15 cellular contexts compared by ENCODE assay signal in the genomic region with DNA sequence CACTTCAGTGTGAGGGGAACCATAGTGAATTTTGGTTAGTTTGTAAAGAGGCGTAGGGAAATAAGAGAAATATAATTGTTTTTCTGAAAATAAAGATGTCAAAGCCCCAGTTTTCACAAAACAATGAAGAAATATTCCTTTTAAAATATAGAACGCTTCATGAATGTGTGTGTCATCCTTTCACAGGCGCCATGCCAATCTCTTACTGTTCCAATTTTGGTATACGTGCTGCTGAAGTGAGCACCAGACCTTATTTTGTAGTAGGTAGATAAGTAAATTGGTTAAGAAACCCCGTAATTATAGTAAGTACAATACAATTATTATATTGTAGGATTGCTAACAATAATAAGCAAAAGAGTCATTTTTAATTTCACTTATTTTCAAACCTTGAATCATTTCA. TPM values are rescaled to one million over a fixed set of nuclear protein-coding genes. Genes with fewer than 3 reads are reported as not detected.
A peak's percentile ranks its signal among the peaks of the same experiment; 100 is the strongest.
DNase-seq lines count a peak whose midpoint lies in the region; ATAC-seq and TF ChIP-seq lines count a peak whose summit lies in the region.
"Had no signal": no experiment of that assay in that cellular context is flagged by ENCODE, and none has a peak within 500 bp of the region (broad histone marks: within the 10 kb centered on the region; RNA-seq: fewer than 3 reads in every experiment).

No MANE protein-coding gene starts in this region.

- peaks cover 11% of the 10 kb centered on the region for H3K36me3 ChIP-seq in IMR-90 (ENCODE audit: control insufficient read depth, insufficient read depth, low read length)
- no peaks in the 10 kb centered on the region for H3K36me3 ChIP-seq in effector memory CD4-positive, alpha-beta T cell (ENCODE audit: control insufficient read depth, insufficient read depth, low read length)

- peak overlapping the region; percentile 33 for H3K27ac Mint-ChIP-seq in activated naive CD4-positive, alpha-beta T cell treated with anti-CD3 and anti-CD28 coated beads, Interleukin-2, amount 10 ng/mL, durations not matched to agents 7 days and 5 days
- H3K27ac Mint-ChIP-seq in activated naive CD4-positive, alpha-beta T cell treated with anti-CD3 and anti-CD28 coated beads, Interleukin-2, amount 50 U/mL, for 72 hours, result no peak overlapping the region
- peak overlapping the region; percentile 92 for H3K27ac Mint-ChIP-seq in stimulated activated effector memory CD8-positive, alpha-beta T cell treated with anti-CD3 and anti-CD28 coated beads, Interleukin-12 subunit alpha, Interleukin-12 subunit beta, amount 100 ng/mL, for 72 hours
- H3K27ac Mint-ChIP-seq in activated CD4-positive, alpha-beta memory T cell treated with anti-CD3 and anti-CD28 coated beads for 36 hours, result no peak overlapping the region

- no peaks in the 10 kb centered on the region for H3K9me3 Mint-ChIP-seq in activated naive CD4-positive, alpha-beta T cell treated with anti-CD3 and anti-CD28 coated beads, Interleukin-2, amount 10 ng/mL, durations not matched to agents 7 days and 5 days
- no peaks in the 10 kb centered on the region for H3K9me3 Mint-ChIP-seq in activated naive CD4-positive, alpha-beta T cell treated with anti-CD3 and anti-CD28 coated beads, Interleukin-2, amount 50 U/mL, for 72 hours
- no peaks in the 10 kb centered on the region for H3K9me3 Mint-ChIP-seq in stimulated activated effector memory CD8-positive, alpha-beta T cell treated with anti-CD3 and anti-CD28 coated beads, Interleukin-12 subunit alpha, Interleukin-12 subunit beta, amount 100 ng/mL, for 72 hours
- no peaks in the 10 kb centered on the region for H3K9me3 Mint-ChIP-seq in activated CD4-positive, alpha-beta memory T cell treated with anti-CD3 and anti-CD28 coated beads for 36 hours
- H3K9me3 Mint-ChIP-seq: H9 had no signal

- no peak overlapping the region for H3K4ac ChIP-seq in IMR-90 (ENCODE audit: low read depth, low read length)

- H2AK9ac ChIP-seq in IMR-90 (replicated peaks; ENCODE audit: low read depth, low read length, poor library complexity), result no peak overlapping the region

- POLR2A ChIA-PET in IMR-90 (lab: Charles Lee; ENCODE audit: unreplicated experiment), result no interaction called here
- POLR2A ChIA-PET in activated CD4-positive, alpha-beta memory T cell treated with anti-CD3 and anti-CD28 coated beads for 36 hours (lab: Charles Lee), result no interaction called here

- H2BK120ac ChIP-seq in IMR-90 (ENCODE audit: low read depth, low read length), result no peak overlapping the region

- no peak overlapping the region for H2BK5ac ChIP-seq in IMR-90 (ENCODE audit: low read depth, low read length, poor library complexity, severe bottlenecking)

- H4K8ac ChIP-seq in IMR-90 (ENCODE audit: low read depth in 2 of 2, low read length in 2 of 2), result no peak overlapping the region

- dilution Hi-C loops in IMR-90 (cut with HindIII; ENCODE audit: low sequenced_read_pairs, unreplicated experiment), result no loop called here

- CTCF ChIA-PET in activated naive CD4-positive, alpha-beta T cell treated with anti-CD3 and anti-CD28 coated beads, Interleukin-2, amount 10 ng/mL, durations not matched to agents 7 days and 5 days (lab: Charles Lee), result interaction anchor here (0.6 to 0.9 kb wide), 2 partner anchors 294 to 561 kb away, joined by 3 read pairs; no protein-coding TSS in a partner anchor
- CTCF ChIA-PET in IMR-90 (lab: Yijun Ruan, JAX), result no interaction called here
- CTCF ChIA-PET in activated CD4-positive, alpha-beta memory T cell treated with anti-CD3 and anti-CD28 coated beads for 36 hours (lab: Charles Lee), result interaction anchor here (0.6 to 1.1 kb wide), 2 partner anchors 32 to 298 kb away, joined by 3 read pairs; no protein-coding TSS in a partner anchor

- peaks cover 44% of the 10 kb centered on the region for H3K36me3 Mint-ChIP-seq in activated naive CD4-positive, alpha-beta T cell treated with anti-CD3 and anti-CD28 coated beads, Interleukin-2, amount 10 ng/mL, durations not matched to agents 7 days and 5 days
- H3K36me3 Mint-ChIP-seq in activated naive CD4-positive, alpha-beta T cell treated with anti-CD3 and anti-CD28 coated beads, Interleukin-2, amount 50 U/mL, for 72 hours, result peaks cover 9 to 38% of the 10 kb centered on the region in 2 donors
- H3K36me3 Mint-ChIP-seq in stimulated activated effector memory CD8-positive, alpha-beta T cell treated with anti-CD3 and anti-CD28 coated beads, Interleukin-12 subunit alpha, Interleukin-12 subunit beta, amount 100 ng/mL, for 72 hours, result peaks cover 24% of the 10 kb centered on the region
- peaks cover 20% of the 10 kb centered on the region for H3K36me3 Mint-ChIP-seq in activated CD4-positive, alpha-beta memory T cell treated with anti-CD3 and anti-CD28 coated beads for 36 hours

- H3K56ac ChIP-seq in IMR-90 (ENCODE audit: extremely low read depth, insufficient read depth, low read length), result no peak overlapping the region

- BruUV-seq in IMR-90 (replicated peaks; lab: Mats Ljungman, UMichigan), result no TSS peak

- peaks cover 3% of the 10 kb centered on the region for H3K4me1 ChIP-seq in IMR-90 (ENCODE audit: control insufficient read depth, insufficient read depth, low read length)
- H3K4me1 ChIP-seq in effector memory CD4-positive, alpha-beta T cell (ENCODE audit: control insufficient read depth, insufficient read depth, low read length, poor library complexity, severe bottlenecking), result peaks cover 59% of the 10 kb centered on the region

- TF ChIP-seq POLR2A in IMR-90 (IDR thresholded peaks at IDR 0.05; ENCODE audit: low read depth, low read length) (no peak), lower leg skin (IDR thresholded peaks at IDR 0.05) (no peak)

- TF ChIP-seq RAD21 in IMR-90 (IDR thresholded peaks at IDR 0.05; ENCODE audit: low read length), result no peak

- H2BK20ac ChIP-seq in IMR-90 (ENCODE audit: low read depth, low read length), result no peak overlapping the region

- H3K23ac ChIP-seq in IMR-90 (ENCODE audit: low read depth, low read length), result no peak overlapping the region

- DNase-seq in activated naive CD4-positive, alpha-beta T cell treated with anti-CD3 and anti-CD28 coated beads, Interleukin-2, amount 10 ng/mL, durations not matched to agents 7 days and 5 days, result no peak
- no peak for DNase-seq in activated naive CD4-positive, alpha-beta T cell treated with anti-CD3 and anti-CD28 coated beads, Interleukin-2, amount 50 U/mL, for 72 hours (ENCODE audit: low spot score in 2 of 2)
- DNase-seq in IMR-90, result peak; percentile 18
- no peak for DNase-seq in effector memory CD4-positive, alpha-beta T cell
- DNase-seq in stimulated activated effector memory CD8-positive, alpha-beta T cell treated with anti-CD3 and anti-CD28 coated beads, Interleukin-12 subunit alpha, Interleukin-12 subunit beta, amount 100 ng/mL, for 72 hours (ENCODE audit: low spot score in 2 of 2), result no peak
- DNase-seq in activated CD4-positive, alpha-beta memory T cell treated with anti-CD3 and anti-CD28 coated beads for 36 hours, result no peak
- no peak for DNase-seq in lower leg skin (ENCODE audit: low spot score in 2 of 2)
- DNase-seq: Calu3, H9, Kasumi-1, NCI-H2029, NCI-H2171 treated with DMSO at 0.1 percent for 48 hours, NCI-H82, SIG-M5 had no signal

- H3K14ac ChIP-seq in IMR-90 (replicated peaks; ENCODE audit: low read depth, low read length), result no peak overlapping the region

- no peak overlapping the region for H2BK15ac ChIP-seq in IMR-90 (ENCODE audit: low read depth, low read length)

- H4K91ac ChIP-seq in IMR-90 (ENCODE audit: insufficient read depth, low read depth, low read length), result no peak overlapping the region

- peaks cover 3% of the 10 kb centered on the region; the same call in 1 of the 2 replicates for H3K9me1 ChIP-seq in IMR-90 (ENCODE audit: insufficient read depth, low read length)

- H3K4me3 Mint-ChIP-seq in activated naive CD4-positive, alpha-beta T cell treated with anti-CD3 and anti-CD28 coated beads, Interleukin-2, amount 10 ng/mL, durations not matched to agents 7 days and 5 days, result no peak overlapping the region
- H3K4me3 Mint-ChIP-seq in stimulated activated effector memory CD8-positive, alpha-beta T cell treated with anti-CD3 and anti-CD28 coated beads, Interleukin-12 subunit alpha, Interleukin-12 subunit beta, amount 100 ng/mL, for 72 hours, result no peak overlapping the region
- H3K4me3 Mint-ChIP-seq in activated CD4-positive, alpha-beta memory T cell treated with anti-CD3 and anti-CD28 coated beads for 36 hours, result no peak overlapping the region
- H3K4me3 Mint-ChIP-seq: H9 had no signal

- H3K27ac ChIP-seq in IMR-90 (ENCODE audit: insufficient read depth, low read length), result no peak overlapping the region
- H3K27ac ChIP-seq in effector memory CD4-positive, alpha-beta T cell (ENCODE audit: insufficient read depth, low read length, poor library complexity, severe bottlenecking), result peak overlapping the region; percentile 82
- H3K27ac ChIP-seq: BLaER1 had no signal

- no peak for ATAC-seq in activated naive CD4-positive, alpha-beta T cell treated with anti-CD3 and anti-CD28 coated beads, Interleukin-2, amount 50 U/mL, for 72 hours
- ATAC-seq in IMR-90 (ENCODE audit: low read depth), result no peak
- ATAC-seq in stimulated activated effector memory CD8-positive, alpha-beta T cell treated with anti-CD3 and anti-CD28 coated beads, Interleukin-12 subunit alpha, Interleukin-12 subunit beta, amount 100 ng/mL, for 72 hours, result no peak

- H4K20me1 ChIP-seq in IMR-90 (ENCODE audit: insufficient read depth, low read length), result peaks cover 3% of the 10 kb centered on the region; the same call in 1 of the 2 replicates
- H4K20me1 ChIP-seq: BLaER1 had no signal

- H3K9ac ChIP-seq in IMR-90 (ENCODE audit: low read depth, low read length), result no peak overlapping the region
- H3K9ac ChIP-seq: BLaER1 had no signal

- H3K79me1 ChIP-seq in IMR-90 (ENCODE audit: low read depth in 1 of 2, low read length in 2 of 2), result peaks cover 6 to 36% of the 10 kb centered on the region in 2 experiments

- no peak overlapping the region for H2AK5ac ChIP-seq in IMR-90 (ENCODE audit: low read depth, low read length)

- no peak overlapping the region for H3K4me3 ChIP-seq in IMR-90 (ENCODE audit: insufficient read depth, low read depth, low read length)
- no peak overlapping the region for H3K4me3 ChIP-seq in effector memory CD4-positive, alpha-beta T cell (ENCODE audit: insufficient read depth, low read depth, low read length, poor library complexity, severe bottlenecking)
- no peak overlapping the region for H3K4me3 ChIP-seq in lower leg skin (ENCODE audit: low read depth, poor library complexity, severe bottlenecking)
- H3K4me3 ChIP-seq: BLaER1 had no signal

- H3K9me3 ChIP-seq in IMR-90 (ENCODE audit: control insufficient read depth, insufficient read depth, low read length), result no peaks in the 10 kb centered on the region
- no peaks in the 10 kb centered on the region for H3K9me3 ChIP-seq in effector memory CD4-positive, alpha-beta T cell (ENCODE audit: control insufficient read depth, low read length)
- H3K9me3 ChIP-seq: BLaER1 had no signal

- TF ChIP-seq CTCF in IMR-90 (conservative IDR thresholded peaks at IDR 0.05; ENCODE audit: low read depth, low read length) (no peak), lower leg skin (IDR thresholded peaks at IDR 0.05) (no peak)

- H3K4me2 ChIP-seq in IMR-90 (ENCODE audit: low read depth, low read length), result no peak overlapping the region
- H3K4me2 ChIP-seq: BLaER1 had no signal

- H4K5ac ChIP-seq in IMR-90 (ENCODE audit: low read depth, low read length), result no peak overlapping the region

- H3K18ac ChIP-seq in IMR-90 (ENCODE audit: low read depth, low read length), result no peak overlapping the region

- H3K4me1 Mint-ChIP-seq in activated naive CD4-positive, alpha-beta T cell treated with anti-CD3 and anti-CD28 coated beads, Interleukin-2, amount 10 ng/mL, durations not matched to agents 7 days and 5 days, result peaks cover 61% of the 10 kb centered on the region
- peaks cover 33% of the 10 kb centered on the region for H3K4me1 Mint-ChIP-seq in stimulated activated effector memory CD8-positive, alpha-beta T cell treated with anti-CD3 and anti-CD28 coated beads, Interleukin-12 subunit alpha, Interleukin-12 subunit beta, amount 100 ng/mL, for 72 hours
- peaks cover 53% of the 10 kb centered on the region for H3K4me1 Mint-ChIP-seq in activated CD4-positive, alpha-beta memory T cell treated with anti-CD3 and anti-CD28 coated beads for 36 hours (ENCODE audit: low read depth)
- H3K4me1 Mint-ChIP-seq: H9 had no signal

- H3K27me3 Mint-ChIP-seq in activated naive CD4-positive, alpha-beta T cell treated with anti-CD3 and anti-CD28 coated beads, Interleukin-2, amount 10 ng/mL, durations not matched to agents 7 days and 5 days, result no peaks in the 10 kb centered on the region
- H3K27me3 Mint-ChIP-seq in activated CD4-positive, alpha-beta memory T cell treated with anti-CD3 and anti-CD28 coated beads for 36 hours, result no peaks in the 10 kb centered on the region

- in situ Hi-C loops in IMR-90 (cut with MboI; ENCODE audit: low sequenced_read_pairs), result no loop called here

- intact Hi-C loops in IMR-90 (cut with micrococcal nuclease), result loop anchor here (5.0 kb wide), 1 partner anchor 293 kb away; no protein-coding TSS in a partner anchor
- intact Hi-C loops in activated CD4-positive, alpha-beta memory T cell treated with anti-CD3 and anti-CD28 coated beads for 36 hours (cut with micrococcal nuclease), result no loop called here
- intact Hi-C loops in lower leg skin (cut with DNase I; ENCODE audit: low total_unique reads), result loop anchor here (10.0 kb wide), 1 partner anchor 760 kb away; no protein-coding TSS in a partner anchor

- no peak overlapping the region for H2AFZ ChIP-seq in IMR-90 (replicated peaks; ENCODE audit: low read length, poor library complexity)

- WGBS in IMR-90 (ENCODE audit: extremely low coverage in 2 of 2, insufficient read length in 1 of 2), 2 experiments, result no CpG with 5 or more reads among the region's 5 CpGs
- 60 to 73% methylated on average over 5 of the region's 5 CpGs for WGBS in lower leg skin, 2 donors

- no peaks in the 10 kb centered on the region for H3K27me3 ChIP-seq in IMR-90 (ENCODE audit: control insufficient read depth, insufficient read depth, low read length)
- H3K27me3 ChIP-seq in effector memory CD4-positive, alpha-beta T cell (replicated peaks; ENCODE audit: control insufficient read depth, insufficient read depth, low read length, poor library complexity, severe bottlenecking), result no peaks in the 10 kb centered on the region
- H3K27me3 ChIP-seq: BLaER1 had no signal

RNA-seq across cellular contexts. Expression of gene NAA16, which starts 43.3 kb away (rescaled TPM):
- total RNA-seq in activated naive CD4-positive, alpha-beta T cell treated with anti-CD3 and anti-CD28 coated beads, Interleukin-2, amount 50 U/mL, for 72 hours, result 10 to 100 TPM; 31.6 to 41.2 TPM
- total RNA-seq in IMR-90 (2012; rRNA removed) (6.6 and 13.1 TPM in 2 replicates), lower leg skin (10 to 100 TPM; 15.9 to 25.8 (median 18.7) TPM)
- 6.1 and 8.8 TPM in 2 replicates for polyA plus RNA-seq in IMR-90 (2012; rRNA removed)
- 0.95 and 1.5 TPM in 2 replicates for polyA plus RNA-seq in IMR-90 (2012; cell fraction: cytosol; rRNA removed)
- 7.0 and 30.5 TPM in 2 replicates for polyA plus RNA-seq in IMR-90 (2012; cell fraction: nucleus; rRNA removed; ENCODE audit: low replicate concordance)
- 10 to 100 TPM; 19.2 to 23.2 TPM for total RNA-seq in activated CD4-positive, alpha-beta memory T cell treated with anti-CD3 and anti-CD28 coated beads for 36 hours

Comparison
In these comparisons a context has a peak if more than half of its experiments do, and no peak if none do; other contexts are left out.
1. H3K27ac Mint-ChIP-seq: peak in activated naive CD4-positive, alpha-beta T cell treated with anti-CD3 and anti-CD28 coated beads, Interleukin-2, amount 10 ng/mL, durations not matched to agents 7 days and 5 days (single experiment) and stimulated activated effector memory CD8-positive, alpha-beta T cell treated with anti-CD3 and anti-CD28 coated beads, Interleukin-12 subunit alpha, Interleukin-12 subunit beta, amount 100 ng/mL, for 72 hours (single experiment); none in activated naive CD4-positive, alpha-beta T cell treated with anti-CD3 and anti-CD28 coated beads, Interleukin-2, amount 50 U/mL, for 72 hours (0 of 2) and activated CD4-positive, alpha-beta memory T cell treated with anti-CD3 and anti-CD28 coated beads for 36 hours (single experiment).